ENCODE assay signal across 1 cellular context in genomic region chr16:55146939-55147338, GRCh38.
TF ChIP-seq lines count a peak whose summit lies in the region.

No MANE protein-coding gene starts in this region.

TF ChIP-seq in WTC11, 78 proteins besides CTCF, POLR2A, EP300 and RAD21 (continued from another document):
- TF ChIP-seq NFATC4 (CRISPR knock-in tag; IDR thresholded peaks at IDR 0.05) = no peak
- no peak for TF ChIP-seq ZNF671 (CRISPR knock-in tag; IDR thresholded peaks at IDR 0.05)
- no peak for TF ChIP-seq GABPB1 (CRISPR knock-in tag; IDR thresholded peaks at IDR 0.05)
- TF ChIP-seq ETV6 (CRISPR knock-in tag; IDR thresholded peaks at IDR 0.05) = no peak
- TF ChIP-seq PRRX2 (CRISPR knock-in tag; IDR thresholded peaks at IDR 0.05) = no peak
TF ChIP-seq in WTC11: peak in this region for 0.
